In the genomic region with DNA sequence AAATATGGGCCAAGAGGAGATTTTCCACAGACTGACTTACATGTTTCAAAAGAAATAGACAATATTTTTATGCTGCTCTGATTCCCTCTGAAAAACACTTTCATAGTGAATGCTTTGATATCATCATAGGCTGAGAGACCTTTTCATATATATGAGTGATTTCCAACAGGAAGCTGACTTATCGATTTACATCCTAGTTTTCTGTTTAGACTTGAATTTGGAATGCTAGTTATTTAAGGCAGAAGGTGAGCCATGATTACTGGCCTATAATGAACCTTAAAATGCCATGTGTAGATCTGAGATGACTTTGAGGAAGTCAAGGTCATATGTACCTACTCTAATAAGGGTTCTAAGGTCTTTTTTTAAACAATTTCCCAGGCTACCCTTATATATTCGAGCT, we compare ENCODE assay signal across 29 cellular contexts.
"Had no signal": no experiment of that assay in that cellular context is flagged by ENCODE, and none has a peak within 500 bp of the region (broad histone marks: within the 10 kb centered on the region; RNA-seq: fewer than 3 reads in every experiment).

No MANE protein-coding gene starts in this region.

- H3K36me3 Mint-ChIP-seq: naive B cell; natural killer cell; stimulated activated memory B cell treated with anti-CD40 and anti-IgM and Interleukin-4, amounts not matched to agents 10 μg/mL and 1 μg/mL and 100 μg/mL, for 72 hours had no signal

- H3K27me3 ChIP-seq: left lung, neural progenitor cell, neutrophil, right atrium auricular region, right lobe of liver, tibial nerve, uterus had no signal

- H3K4me1 Mint-ChIP-seq: naive B cell; natural killer cell; neural progenitor cell; stimulated activated memory B cell treated with anti-CD40 and anti-IgM and Interleukin-4, amounts not matched to agents 10 μg/mL and 1 μg/mL and 100 μg/mL, for 72 hours; stimulated activated naive CD8-positive, alpha-beta T cell treated with anti-CD3 and anti-CD28 coated beads, Interleukin-15, amount 100 ng/mL, for 72 hours had no signal

- H3K4me1 ChIP-seq: parathyroid adenoma, psoas muscle, right atrium auricular region, right lobe of liver, tibial nerve, uterus had no signal

- H3K9me3 Mint-ChIP-seq: mesothelial cell of epicardium; natural killer cell; nephron progenitor cell; neural progenitor cell; stimulated activated memory B cell treated with anti-CD40 and anti-IgM and Interleukin-4, amounts not matched to agents 10 μg/mL and 1 μg/mL and 100 μg/mL, for 72 hours; stimulated activated naive CD8-positive, alpha-beta T cell treated with anti-CD3 and anti-CD28 coated beads, Interleukin-15, amount 100 ng/mL, for 72 hours; type B pancreatic cell had no signal

- H3K4me3 Mint-ChIP-seq: mesothelial cell of epicardium; naive B cell; natural killer cell; nephron progenitor cell; neural progenitor cell; stimulated activated memory B cell treated with anti-CD40 and anti-IgM and Interleukin-4, amounts not matched to agents 10 μg/mL and 1 μg/mL and 100 μg/mL, for 72 hours; stimulated activated naive CD8-positive, alpha-beta T cell treated with anti-CD3 and anti-CD28 coated beads, Interleukin-15, amount 100 ng/mL, for 72 hours; type B pancreatic cell had no signal

- H3K4me3 ChIP-seq: left lung, lower lobe of right lung, neural progenitor cell, psoas muscle, right atrium auricular region, right lobe of liver, smooth muscle cell, tibial nerve, uterus had no signal

- DNase-seq: islet precursor cell; kidney glomerular epithelial cell; left cardiac atrium; left lung; lower lobe of right lung; mesendoderm; naive B cell; natural killer cell; nephron progenitor cell; occipital lobe; psoas muscle; right lobe of liver; stimulated activated CD4-positive, alpha-beta T cell treated with anti-CD3 and anti-CD28 coated beads, Interleukin-1b, Interleukin-23, amount 100 ng/mL, for 48 hours; stimulated activated CD4-positive, alpha-beta T cell treated with anti-CD3 and anti-CD28 coated beads, Interleukin-2, amount 100 ng/mL, for 48 hours; stimulated activated CD4-positive, alpha-beta T cell treated with anti-CD3 and anti-CD28 coated beads, Interleukin-4, amount 100 ng/mL, for 4 hours; stimulated activated CD8-positive, alpha-beta memory T cell treated with anti-CD3 and anti-CD28 coated beads, Interleukin-4, amount 100 ng/mL, for 48 hours; stimulated activated naive CD4-positive, alpha-beta T cell treated with Interleukin-2 at 50 U/mL for 16 hours; stimulated activated naive CD8-positive, alpha-beta T cell treated with anti-CD3 and anti-CD28 coated beads, Interleukin-15, amount 100 ng/mL, for 72 hours; substantia nigra; uterus had no signal

- H3K36me3 ChIP-seq: left lung, lower lobe of right lung, neutrophil, right atrium auricular region, right lobe of liver, tibial nerve, uterus had no signal

- H3K9ac ChIP-seq: neural progenitor cell, parathyroid adenoma had no signal

- H3K27ac ChIP-seq: left lung, lower lobe of right lung, neural progenitor cell, neutrophil, parathyroid adenoma, psoas muscle, right atrium auricular region, right lobe of liver, tibial nerve, uterus had no signal

- H3K79me2 ChIP-seq: parathyroid adenoma had no signal

- H3K27ac Mint-ChIP-seq: naive B cell; natural killer cell; nephron progenitor cell; neural progenitor cell; stimulated activated memory B cell treated with anti-CD40 and anti-IgM and Interleukin-4, amounts not matched to agents 10 μg/mL and 1 μg/mL and 100 μg/mL, for 72 hours; stimulated activated naive CD8-positive, alpha-beta T cell treated with anti-CD3 and anti-CD28 coated beads, Interleukin-15, amount 100 ng/mL, for 72 hours; type B pancreatic cell had no signal

- H3K9me3 ChIP-seq: left lung, lower lobe of right lung, neutrophil, psoas muscle, right atrium auricular region, right lobe of liver, tibial nerve, uterus had no signal

- H2AFZ ChIP-seq: neural progenitor cell, parathyroid adenoma had no signal

- H3K27me3 Mint-ChIP-seq: naive B cell; stimulated activated memory B cell treated with anti-CD40 and anti-IgM and Interleukin-4, amounts not matched to agents 10 μg/mL and 1 μg/mL and 100 μg/mL, for 72 hours; stimulated activated naive CD8-positive, alpha-beta T cell treated with anti-CD3 and anti-CD28 coated beads, Interleukin-15, amount 100 ng/mL, for 72 hours; type B pancreatic cell had no signal

- H3K4me2 ChIP-seq: neural progenitor cell, smooth muscle cell had no signal
